ENCODE assay signal across 19 cellular contexts in genomic region chr11:99419991-99420390, GRCh38.
"Had no signal": no experiment of that assay in that cellular context is flagged by ENCODE, and none has a peak within 500 bp of the region (broad histone marks: within the 10 kb centered on the region; RNA-seq: fewer than 3 reads in every experiment).

No MANE protein-coding gene starts in this region.

- H3K4me1 Mint-ChIP-seq: activated naive CD8-positive, alpha-beta T cell treated with anti-CD3 and anti-CD28 coated beads, Interleukin-2, amount 10 ng/mL, durations not matched to agents 7 days and 5 days; naive B cell had no signal

- H3K27me3 ChIP-seq: gastroesophageal sphincter, pancreas, stomach, upper lobe of right lung had no signal

- H3K36me3 Mint-ChIP-seq: activated naive CD8-positive, alpha-beta T cell treated with anti-CD3 and anti-CD28 coated beads, Interleukin-2, amount 10 ng/mL, durations not matched to agents 7 days and 5 days; naive B cell; WTC11 had no signal

- H3K27ac ChIP-seq: gastroesophageal sphincter, left ventricle myocardium inferior, pancreas, stomach, thoracic aorta, upper lobe of right lung had no signal

- H3K27ac Mint-ChIP-seq: activated naive CD8-positive, alpha-beta T cell treated with anti-CD3 and anti-CD28 coated beads, Interleukin-2, amount 10 ng/mL, durations not matched to agents 7 days and 5 days; endodermal cell; naive B cell; T-helper 1 cell treated with Interleukin-12 subunit alpha and Interleukin-12 subunit beta and Interleukin-4 antibody, amounts not matched to agents 30 μg/mL and 1 μg/mL, for 36 hours had no signal

- H3K4me1 ChIP-seq: gastroesophageal sphincter, pancreas, stomach, upper lobe of right lung had no signal

- H3K36me3 ChIP-seq: gastroesophageal sphincter, left ventricle myocardium inferior, pancreas, stomach, thoracic aorta, upper lobe of right lung had no signal

- H3K9me3 Mint-ChIP-seq: endodermal cell, WTC11 had no signal

- DNase-seq: activated CD4-positive, alpha-beta T cell treated with anti-CD3 and anti-CD28 coated beads, Interleukin-2, amount 50 U/mL, for 1 hour; activated CD8-positive, alpha-beta memory T cell treated with anti-CD3 and anti-CD28 coated beads for 24 hours; activated naive CD4-positive, alpha-beta T cell; activated naive CD8-positive, alpha-beta T cell treated with anti-CD3 and anti-CD28 coated beads, Interleukin-2, amount 10 ng/mL, durations not matched to agents 7 days and 5 days; aorta; endodermal cell; erythroblast; kidney; left ventricle myocardium inferior; naive B cell; pancreas; stimulated activated CD4-positive, alpha-beta T cell treated with anti-CD3 and anti-CD28 coated beads, Interleukin-12 subunit alpha, Interleukin-12 subunit beta, amount 100 ng/mL, for 4 hours; stimulated activated CD4-positive, alpha-beta T cell treated with anti-CD3 and anti-CD28 coated beads, Interleukin-2, amount 100 ng/mL, for 24 hours; stomach; upper lobe of right lung had no signal

- H3K9me3 ChIP-seq: gastroesophageal sphincter, left ventricle myocardium inferior, pancreas, thoracic aorta, upper lobe of right lung had no signal

- H3K27me3 Mint-ChIP-seq: activated naive CD8-positive, alpha-beta T cell treated with anti-CD3 and anti-CD28 coated beads, Interleukin-2, amount 10 ng/mL, durations not matched to agents 7 days and 5 days; naive B cell had no signal

- H3K4me3 ChIP-seq: gastroesophageal sphincter, left ventricle myocardium inferior, pancreas, stomach, thoracic aorta, upper lobe of right lung had no signal

- H3K4me3 Mint-ChIP-seq: activated naive CD8-positive, alpha-beta T cell treated with anti-CD3 and anti-CD28 coated beads, Interleukin-2, amount 10 ng/mL, durations not matched to agents 7 days and 5 days; endodermal cell; naive B cell; T-helper 1 cell treated with Interleukin-12 subunit alpha and Interleukin-12 subunit beta and Interleukin-4 antibody, amounts not matched to agents 30 μg/mL and 1 μg/mL, for 36 hours had no signal
